Comparison of ENCODE assay signal across 8 cellular contexts in the genomic region with DNA sequence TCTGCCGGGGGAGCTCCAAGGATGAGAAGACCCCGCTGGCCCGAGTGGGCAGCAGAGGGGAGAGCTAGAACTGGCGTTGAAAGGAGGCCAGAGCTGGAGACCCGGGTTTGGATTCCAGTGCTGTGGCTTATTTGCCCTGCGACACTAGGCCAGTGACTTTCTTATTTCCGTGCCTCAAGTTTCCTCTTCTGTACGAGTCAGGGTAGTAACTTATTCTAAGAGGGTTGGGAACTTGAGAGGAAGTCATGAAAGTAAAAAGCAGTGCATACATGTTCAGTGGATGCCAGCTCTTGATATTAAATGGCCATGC. TPM values are rescaled to one million over a fixed set of nuclear protein-coding genes. Genes with fewer than 3 reads are reported as not detected.
DNase-seq lines count a peak whose midpoint lies in the region; ATAC-seq and TF ChIP-seq lines count a peak whose summit lies in the region.

No MANE protein-coding gene starts in this region.

- no peak for ATAC-seq in stimulated activated effector memory CD8-positive, alpha-beta T cell treated with anti-CD3 and anti-CD28 coated beads, Interleukin-12 subunit alpha, Interleukin-12 subunit beta, amount 100 ng/mL, for 72 hours

- H3K9me3 Mint-ChIP-seq in activated CD4-positive, alpha-beta memory T cell treated with anti-CD3 and anti-CD28 coated beads, Interleukin-2, amount 10 ng/mL, durations not matched to agents 7 days and 5 days: no peaks in the 10 kb centered on the region
- no peaks in the 10 kb centered on the region for H3K9me3 Mint-ChIP-seq in stimulated activated effector memory CD8-positive, alpha-beta T cell treated with anti-CD3 and anti-CD28 coated beads, Interleukin-12 subunit alpha, Interleukin-12 subunit beta, amount 100 ng/mL, for 72 hours

- H3K4me3 Mint-ChIP-seq in activated CD4-positive, alpha-beta memory T cell treated with anti-CD3 and anti-CD28 coated beads, Interleukin-2, amount 10 ng/mL, durations not matched to agents 7 days and 5 days: peak overlapping the region; percentile 97
- peak overlapping the region; percentile 100 for H3K4me3 Mint-ChIP-seq in stimulated activated effector memory CD8-positive, alpha-beta T cell treated with anti-CD3 and anti-CD28 coated beads, Interleukin-12 subunit alpha, Interleukin-12 subunit beta, amount 100 ng/mL, for 72 hours

- DNase-seq in AML-193 (lab: John Stamatoyannopoulos, UW): peak; percentile 39 to 40
- no peak for DNase-seq in HFF-Myc (ENCODE audit: extremely low read depth, low read depth)
- no peak for DNase-seq in activated CD4-positive, alpha-beta memory T cell treated with anti-CD3 and anti-CD28 coated beads, Interleukin-2, amount 10 ng/mL, durations not matched to agents 7 days and 5 days
- peak; percentile 50 for DNase-seq in hepatic stellate cell (ENCODE audit: low spot score)
- peak in 1 of 2 donors; percentile 27 for DNase-seq in stimulated activated effector memory CD8-positive, alpha-beta T cell treated with anti-CD3 and anti-CD28 coated beads, Interleukin-12 subunit alpha, Interleukin-12 subunit beta, amount 100 ng/mL, for 72 hours (ENCODE audit: low spot score in 2 of 2)
- DNase-seq in retina: no peak
- DNase-seq in C1 segment of cervical spinal cord (lab: John Stamatoyannopoulos, UW): no peak
- DNase-seq in activated CD4-positive, alpha-beta T cell treated with anti-CD3 and anti-CD28 coated beads for 48 hours: no peak

- CTCF ChIA-PET in activated CD4-positive, alpha-beta memory T cell treated with anti-CD3 and anti-CD28 coated beads, Interleukin-2, amount 10 ng/mL, durations not matched to agents 7 days and 5 days (lab: Charles Lee): interaction anchor here (0.6 to 3.5 kb wide), 16 partner anchors 9 to 1094 kb away, joined by 3 to 31 read pairs (median 6); a partner anchor contains a TSS

- peaks cover 37% of the 10 kb centered on the region for H3K36me3 Mint-ChIP-seq in activated CD4-positive, alpha-beta memory T cell treated with anti-CD3 and anti-CD28 coated beads, Interleukin-2, amount 10 ng/mL, durations not matched to agents 7 days and 5 days (ENCODE audit: low read depth)
- peaks cover 62% of the 10 kb centered on the region for H3K36me3 Mint-ChIP-seq in stimulated activated effector memory CD8-positive, alpha-beta T cell treated with anti-CD3 and anti-CD28 coated beads, Interleukin-12 subunit alpha, Interleukin-12 subunit beta, amount 100 ng/mL, for 72 hours

- no peaks in the 10 kb centered on the region for H3K27me3 Mint-ChIP-seq in activated CD4-positive, alpha-beta memory T cell treated with anti-CD3 and anti-CD28 coated beads, Interleukin-2, amount 10 ng/mL, durations not matched to agents 7 days and 5 days

- peaks cover 37% of the 10 kb centered on the region for H3K4me1 Mint-ChIP-seq in activated CD4-positive, alpha-beta memory T cell treated with anti-CD3 and anti-CD28 coated beads, Interleukin-2, amount 10 ng/mL, durations not matched to agents 7 days and 5 days
- peaks cover 39% of the 10 kb centered on the region for H3K4me1 Mint-ChIP-seq in stimulated activated effector memory CD8-positive, alpha-beta T cell treated with anti-CD3 and anti-CD28 coated beads, Interleukin-12 subunit alpha, Interleukin-12 subunit beta, amount 100 ng/mL, for 72 hours

- H3K4me3 ChIP-seq in HFF-Myc (replicated peaks; ENCODE audit: low read depth, low read length): peak overlapping the region; percentile 93

- peak overlapping the region; percentile 89 for H3K27ac Mint-ChIP-seq in activated CD4-positive, alpha-beta memory T cell treated with anti-CD3 and anti-CD28 coated beads, Interleukin-2, amount 10 ng/mL, durations not matched to agents 7 days and 5 days
- H3K27ac Mint-ChIP-seq in stimulated activated effector memory CD8-positive, alpha-beta T cell treated with anti-CD3 and anti-CD28 coated beads, Interleukin-12 subunit alpha, Interleukin-12 subunit beta, amount 100 ng/mL, for 72 hours: peak overlapping the region; percentile 100

- peak; percentile 50 for TF ChIP-seq CTCF in HFF-Myc (IDR thresholded peaks at IDR 0.05; ENCODE audit: low read depth, low read length, missing control alignments)

- POLR2A ChIA-PET in activated CD4-positive, alpha-beta memory T cell treated with anti-CD3 and anti-CD28 coated beads, Interleukin-2, amount 10 ng/mL, durations not matched to agents 7 days and 5 days (lab: Charles Lee): interaction anchor here (0.9 to 3.0 kb wide), 30 partner anchors 8 to 808 kb away, joined by 3 to 29 read pairs (median 5); a partner anchor contains a TSS

RNA-seq across cellular contexts. Expression of a gene that starts 0.7 kb away (rescaled TPM):
- 10 to 100 TPM; 66.0 to 70.8 TPM for total RNA-seq in activated CD4-positive, alpha-beta memory T cell treated with anti-CD3 and anti-CD28 coated beads, Interleukin-2, amount 10 ng/mL, durations not matched to agents 7 days and 5 days

RNA-seq across cellular contexts. Expression of a gene that starts 11.8 kb away (rescaled TPM):
- total RNA-seq in activated CD4-positive, alpha-beta memory T cell treated with anti-CD3 and anti-CD28 coated beads, Interleukin-2, amount 10 ng/mL, durations not matched to agents 7 days and 5 days: 100 to 1,000 TPM; 131 to 151 TPM

RNA-seq across cellular contexts. Expression of a gene that starts 12.6 kb away (rescaled TPM):
- total RNA-seq in activated CD4-positive, alpha-beta memory T cell treated with anti-CD3 and anti-CD28 coated beads, Interleukin-2, amount 10 ng/mL, durations not matched to agents 7 days and 5 days: not detected

RNA-seq across cellular contexts. Expression of a gene that starts 42.4 kb away (rescaled TPM):
- total RNA-seq in activated CD4-positive, alpha-beta memory T cell treated with anti-CD3 and anti-CD28 coated beads, Interleukin-2, amount 10 ng/mL, durations not matched to agents 7 days and 5 days: 100 to 1,000 TPM; 101 to 110 TPM

Comparison
In these comparisons a context has a peak if more than half of its experiments do, and no peak if none do; other contexts are left out.
1. DNase-seq: peak in AML-193 (2 of 2) and hepatic stellate cell (single experiment); none in HFF-Myc (single experiment), activated CD4-positive, alpha-beta memory T cell treated with anti-CD3 and anti-CD28 coated beads, Interleukin-2, amount 10 ng/mL, durations not matched to agents 7 days and 5 days (single experiment), retina (single experiment), C1 segment of cervical spinal cord (0 of 14) and activated CD4-positive, alpha-beta T cell treated with anti-CD3 and anti-CD28 coated beads for 48 hours (single experiment).